ENCODE assay signal across 9 cellular contexts in the genomic region with DNA sequence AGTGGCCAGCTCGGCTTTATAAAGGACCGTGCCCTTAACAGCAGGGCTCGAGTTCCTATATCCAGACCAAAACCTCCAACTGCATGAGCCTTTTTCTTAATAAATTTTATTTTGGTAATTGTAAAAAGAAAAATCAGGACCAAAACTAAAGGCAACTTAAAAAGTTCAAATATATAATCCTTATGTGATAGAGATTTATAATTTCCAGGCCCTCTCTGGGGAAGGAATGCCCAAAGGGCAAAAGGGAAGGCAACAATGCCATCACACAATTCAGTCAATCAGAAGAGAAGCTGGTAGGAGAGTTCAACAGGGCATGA. TPM values are rescaled to one million over a fixed set of nuclear protein-coding genes. Genes with fewer than 3 reads are reported as not detected.
DNase-seq lines count a peak whose midpoint lies in the region; ATAC-seq and TF ChIP-seq lines count a peak whose summit lies in the region.
"Had no signal": no experiment of that assay in that cellular context is flagged by ENCODE, and none has a peak within 500 bp of the region (broad histone marks: within the 10 kb centered on the region; RNA-seq: fewer than 3 reads in every experiment).

No MANE protein-coding gene starts in this region.

- DNase-seq in activated T-cell treated with anti-CD3 and anti-CD28 coated beads, Interleukin-2, amount 50 U/mL, for 72 hours = no peak
- no peak for DNase-seq in activated T-cell treated with anti-CD3 and anti-CD28 coated beads, Interleukin-2, amount 50 U/mL, for 1 hour
- no peak for DNase-seq in activated naive CD4-positive, alpha-beta T cell treated with anti-CD3 and anti-CD28 coated beads, Interleukin-2, amount 50 U/mL, for 72 hours (ENCODE audit: low spot score in 2 of 2)
- no peak for DNase-seq in right lobe of liver
- no peak for DNase-seq in tibial artery
- DNase-seq in cerebellar cortex (ENCODE audit: low spot score) = no peak
- DNase-seq in stimulated activated CD4-positive, alpha-beta T cell treated with anti-CD3 and anti-CD28 coated beads, Interleukin-12 subunit alpha, Interleukin-12 subunit beta, amount 100 ng/mL, for 4 hours = no peak
- DNase-seq in COR-L47 (lab: John Stamatoyannopoulos, UW) = no peak

- H3K27ac Mint-ChIP-seq in activated T-cell treated with anti-CD3 and anti-CD28 coated beads, Interleukin-2, amount 50 U/mL, for 72 hours = peak overlapping the region; percentile 88
- peak overlapping the region; percentile 73 to 88 for H3K27ac Mint-ChIP-seq in activated naive CD4-positive, alpha-beta T cell treated with anti-CD3 and anti-CD28 coated beads, Interleukin-2, amount 50 U/mL, for 72 hours

- H3K36me3 ChIP-seq in right lobe of liver (peaks cover 0 to 34% (median 8%) of the 10 kb centered on the region in 4 donors), tibial artery (peaks cover 39 to 68% (median 48%) of the 10 kb centered on the region in 3 donors)

- peaks cover 52% of the 10 kb centered on the region for H3K4me1 Mint-ChIP-seq in activated T-cell treated with anti-CD3 and anti-CD28 coated beads, Interleukin-2, amount 50 U/mL, for 72 hours (ENCODE audit: low read depth)

- H3K36me3 Mint-ChIP-seq in activated T-cell treated with anti-CD3 and anti-CD28 coated beads, Interleukin-2, amount 50 U/mL, for 72 hours (ENCODE audit: insufficient read depth in 2 of 2) = peaks cover 3 to 10% of the 10 kb centered on the region in 2 donors
- H3K36me3 Mint-ChIP-seq in activated naive CD4-positive, alpha-beta T cell treated with anti-CD3 and anti-CD28 coated beads, Interleukin-2, amount 50 U/mL, for 72 hours = peaks cover 14 to 15% of the 10 kb centered on the region in 2 donors

- H3K27ac ChIP-seq in right lobe of liver = peak overlapping the region in 1 of 3 donors; percentile 21
- peak overlapping the region in 1 of 2 donors; percentile 73 for H3K27ac ChIP-seq in tibial artery

- H3K27me3 ChIP-seq in right lobe of liver = no peaks in the 10 kb centered on the region
- H3K27me3 ChIP-seq in tibial artery = no peaks in the 10 kb centered on the region

- no peaks in the 10 kb centered on the region for H3K9me3 Mint-ChIP-seq in activated T-cell treated with anti-CD3 and anti-CD28 coated beads, Interleukin-2, amount 50 U/mL, for 72 hours
- no peaks in the 10 kb centered on the region for H3K9me3 Mint-ChIP-seq in activated naive CD4-positive, alpha-beta T cell treated with anti-CD3 and anti-CD28 coated beads, Interleukin-2, amount 50 U/mL, for 72 hours

- H3K9me3 ChIP-seq in right lobe of liver (no peaks in the 10 kb centered on the region), tibial artery (no peaks in the 10 kb centered on the region)

- ATAC-seq in activated T-cell treated with anti-CD3 and anti-CD28 coated beads, Interleukin-2, amount 50 U/mL, for 72 hours (replicated peaks in 1 of 2) = no peak
- ATAC-seq in activated naive CD4-positive, alpha-beta T cell treated with anti-CD3 and anti-CD28 coated beads, Interleukin-2, amount 50 U/mL, for 72 hours = no peak
- ATAC-seq in right lobe of liver = no peak

- H3K4me3 ChIP-seq in right lobe of liver = peak overlapping the region in 2 of 3 donors; percentile 74 to 82
- peak overlapping the region; percentile 56 to 67 for H3K4me3 ChIP-seq in tibial artery

- H3K4me1 ChIP-seq in right lobe of liver (peaks cover 0 to 12% (median 4%) of the 10 kb centered on the region in 4 donors), tibial artery (peaks cover 0 to 26% (median 19%) of the 10 kb centered on the region in 4 donors)

- no peak for TF ChIP-seq POLR2A in right lobe of liver (IDR thresholded peaks at IDR 0.05)

- no peak for TF ChIP-seq CTCF in right lobe of liver (IDR thresholded peaks at IDR 0.05)
- TF ChIP-seq CTCF in tibial artery (IDR thresholded peaks at IDR 0.05) = no peak

- intact Hi-C loops in right lobe of liver (cut with DNase I) = no loop called here
- intact Hi-C loops in tibial artery (cut with DNase I; ENCODE audit: low total_unique reads) = loop anchor here (5.0 kb wide), 1 partner anchor 42 kb away; a partner anchor contains a TSS

- peak overlapping the region; percentile 91 to 93 for H3K4me3 Mint-ChIP-seq in activated T-cell treated with anti-CD3 and anti-CD28 coated beads, Interleukin-2, amount 50 U/mL, for 72 hours

- no peaks in the 10 kb centered on the region for H3K27me3 Mint-ChIP-seq in activated T-cell treated with anti-CD3 and anti-CD28 coated beads, Interleukin-2, amount 50 U/mL, for 72 hours (ENCODE audit: low read depth)

- WGBS in right lobe of liver (ENCODE audit: insufficient coverage, low coverage, low lambda C conversion rate, missing lambda C conversion rate) = 2% methylated on average over 3 of the region's 3 CpGs

RNA-seq across cellular contexts. Expression of a gene that starts 0.4 kb away (rescaled TPM):
- 10 to 100 TPM; 30.9 to 38.0 TPM for total RNA-seq in activated T-cell treated with anti-CD3 and anti-CD28 coated beads, Interleukin-2, amount 50 U/mL, for 72 hours
- total RNA-seq in activated naive CD4-positive, alpha-beta T cell treated with anti-CD3 and anti-CD28 coated beads, Interleukin-2, amount 50 U/mL, for 72 hours = 10 to 100 TPM; 37.5 to 67.6 TPM
- 10 to 100 TPM; 17.9 to 44.0 (median 23.0) TPM for total RNA-seq in right lobe of liver

RNA-seq across cellular contexts. Expression of a gene that starts 6.2 kb away (rescaled TPM):
- total RNA-seq in activated T-cell treated with anti-CD3 and anti-CD28 coated beads, Interleukin-2, amount 50 U/mL, for 72 hours = 10 to 100 TPM; 27.4 to 32.5 TPM
- 10 to 100 TPM; 24.6 to 29.3 TPM for total RNA-seq in activated naive CD4-positive, alpha-beta T cell treated with anti-CD3 and anti-CD28 coated beads, Interleukin-2, amount 50 U/mL, for 72 hours
- total RNA-seq in right lobe of liver = 10 to 100 TPM; 32.1 to 49.8 (median 41.2) TPM

RNA-seq across cellular contexts. Expression of a gene that starts 16.5 kb away (rescaled TPM):
- under 1 TPM in 1 of 2 donors, not detected in 1; 0.88 TPM for total RNA-seq in activated T-cell treated with anti-CD3 and anti-CD28 coated beads, Interleukin-2, amount 50 U/mL, for 72 hours
- under 1 TPM; 0.27 to 0.41 TPM for total RNA-seq in activated naive CD4-positive, alpha-beta T cell treated with anti-CD3 and anti-CD28 coated beads, Interleukin-2, amount 50 U/mL, for 72 hours
- under 1 TPM in 2 of 6 experiments, not detected in 4; 0.29 TPM for total RNA-seq in right lobe of liver
- total RNA-seq: M059J had no signal

RNA-seq across cellular contexts. Expression of a gene that starts 17.1 kb away (rescaled TPM):
- 10 to 100 TPM; 48.0 to 57.9 TPM for total RNA-seq in activated T-cell treated with anti-CD3 and anti-CD28 coated beads, Interleukin-2, amount 50 U/mL, for 72 hours
- total RNA-seq in activated naive CD4-positive, alpha-beta T cell treated with anti-CD3 and anti-CD28 coated beads, Interleukin-2, amount 50 U/mL, for 72 hours = 10 to 100 TPM; 36.4 to 48.7 TPM
- total RNA-seq in right lobe of liver = 1 to 10 TPM; 1.6 to 7.4 (median 3.4) TPM

RNA-seq across cellular contexts. Expression of a gene that starts 24.3 kb away (rescaled TPM):
- 100 to 1,000 TPM; 105 to 119 TPM for total RNA-seq in activated T-cell treated with anti-CD3 and anti-CD28 coated beads, Interleukin-2, amount 50 U/mL, for 72 hours
- total RNA-seq in activated naive CD4-positive, alpha-beta T cell treated with anti-CD3 and anti-CD28 coated beads, Interleukin-2, amount 50 U/mL, for 72 hours = 10 to 100 TPM; 69.2 to 74.2 TPM
- total RNA-seq in right lobe of liver = 10 to 100 TPM; 11.9 to 28.9 (median 17.1) TPM
